8 cellular contexts compared by ENCODE assay signal in genomic region chr14:100214768-100215079, GRCh38. TPM values are rescaled to one million over a fixed set of nuclear protein-coding genes. Genes with fewer than 3 reads are reported as not detected.
DNase-seq lines count a peak whose midpoint lies in the region; ATAC-seq and TF ChIP-seq lines count a peak whose summit lies in the region.

No MANE protein-coding gene starts in this region.

- H3K9me3 ChIP-seq in HAP-1 (no peaks in the 10 kb centered on the region), mononuclear cell (ENCODE audit: low read depth, low read length) (no peaks in the 10 kb centered on the region)

- in situ Hi-C loops in HAP-1 (cut with MboI; ENCODE audit: low sequenced_read_pairs) = no loop called here
- in situ Hi-C loops in astrocyte of the cerebellum (cut with HindIII; ENCODE audit: low sequenced_read_pairs) = no loop called here

- no peaks in the 10 kb centered on the region for H3K27me3 ChIP-seq in HAP-1 (ENCODE audit: low read depth)
- H3K27me3 ChIP-seq in mononuclear cell (ENCODE audit: insufficient read depth, low read length) = no peaks in the 10 kb centered on the region

- no peak for ATAC-seq in HG02973 (IDR thresholded peaks at IDR 0.05; ENCODE audit: unreplicated experiment)
- no peak for ATAC-seq in HG02763 (IDR thresholded peaks at IDR 0.05; ENCODE audit: unreplicated experiment)

- TF ChIP-seq CTCF in 22Rv1 (IDR thresholded peaks at IDR 0.05) = no peak
- TF ChIP-seq CTCF in astrocyte of the cerebellum (IDR thresholded peaks at IDR 0.05; ENCODE audit: low read depth, low read length, missing control alignments) = no peak

- H3K4me1 ChIP-seq in HAP-1 (peaks cover 14% of the 10 kb centered on the region), mononuclear cell (ENCODE audit: insufficient read depth, low read length) (peaks cover 23% of the 10 kb centered on the region)

- DNase-seq in HAP-1 (ENCODE audit: low spot score in 2 of 2) (no peak), astrocyte of the cerebellum (ENCODE audit: low read depth) (no peak), NCI-H524 (lab: John Stamatoyannopoulos, UW) (no peak), anterior cingulate cortex (lab: John Stamatoyannopoulos, UW) (no peak)

- peak overlapping the region; percentile 90 for H3K27ac ChIP-seq in 22Rv1

- H3K4me3 ChIP-seq in HAP-1 (0 out of 2 replicates have a peak overlapping the region, but pooled peaks have one; percentile 3), astrocyte of the cerebellum (ENCODE audit: low read depth, low read length) (peak overlapping the region; percentile 55), mononuclear cell (ENCODE audit: low read length) (peak overlapping the region; percentile 74)

- H3K36me3 ChIP-seq in HAP-1 (replicated peaks) = no peaks in the 10 kb centered on the region

RNA-seq across cellular contexts. Expression of gene YY1, which starts 24.2 kb away (rescaled TPM):
- total RNA-seq in mononuclear cell = 80.5 TPM

RNA-seq across cellular contexts. Expression of gene DEGS2, which starts 55.3 kb away (rescaled TPM):
- total RNA-seq in mononuclear cell = 0.21 TPM

Comparison
In these comparisons a context has a peak if more than half of its experiments do, and no peak if none do; other contexts are left out.
1. H3K4me3 ChIP-seq: peak in every context shown above with its lines; median percentile 74 in mononuclear cell; 55 in astrocyte of the cerebellum; 3 in HAP-1.